In the genomic region with DNA sequence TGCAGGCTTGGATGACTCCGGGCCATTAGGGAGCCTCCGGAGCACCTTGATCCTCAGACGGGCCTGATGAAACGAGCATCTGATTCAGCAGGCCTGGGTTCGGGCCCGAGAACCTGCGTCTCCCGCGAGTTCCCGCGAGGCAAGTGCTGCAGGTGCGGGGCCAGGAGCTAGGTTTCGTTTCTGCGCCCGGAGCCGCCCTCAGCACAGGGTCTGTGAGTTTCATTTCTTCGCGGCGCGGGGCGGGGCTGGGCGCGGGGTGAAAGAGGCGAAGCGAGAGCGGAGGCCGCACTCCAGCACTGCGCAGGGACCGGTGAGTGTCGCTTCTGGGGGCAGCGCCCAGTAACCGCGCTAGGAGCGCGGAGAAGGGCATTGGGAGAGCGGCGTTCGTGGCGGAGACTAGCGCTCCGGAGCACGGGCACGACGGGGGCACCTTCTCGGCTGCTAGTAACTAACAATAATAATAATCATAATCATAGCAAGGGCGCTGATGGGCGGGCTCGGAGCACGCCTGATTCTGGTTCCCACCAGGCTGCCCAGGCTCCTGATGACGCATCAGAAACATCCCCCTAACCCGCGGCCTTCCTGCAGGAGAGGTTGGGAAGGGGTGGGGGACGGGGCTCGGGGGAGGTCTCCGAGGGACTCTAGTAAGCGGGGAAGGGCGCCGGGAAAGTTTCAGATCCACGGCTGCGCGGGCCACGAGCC, we compare ENCODE assay signal across 2 cellular contexts.
TF ChIP-seq lines count a peak whose summit lies in the region.

A gene with protein sequence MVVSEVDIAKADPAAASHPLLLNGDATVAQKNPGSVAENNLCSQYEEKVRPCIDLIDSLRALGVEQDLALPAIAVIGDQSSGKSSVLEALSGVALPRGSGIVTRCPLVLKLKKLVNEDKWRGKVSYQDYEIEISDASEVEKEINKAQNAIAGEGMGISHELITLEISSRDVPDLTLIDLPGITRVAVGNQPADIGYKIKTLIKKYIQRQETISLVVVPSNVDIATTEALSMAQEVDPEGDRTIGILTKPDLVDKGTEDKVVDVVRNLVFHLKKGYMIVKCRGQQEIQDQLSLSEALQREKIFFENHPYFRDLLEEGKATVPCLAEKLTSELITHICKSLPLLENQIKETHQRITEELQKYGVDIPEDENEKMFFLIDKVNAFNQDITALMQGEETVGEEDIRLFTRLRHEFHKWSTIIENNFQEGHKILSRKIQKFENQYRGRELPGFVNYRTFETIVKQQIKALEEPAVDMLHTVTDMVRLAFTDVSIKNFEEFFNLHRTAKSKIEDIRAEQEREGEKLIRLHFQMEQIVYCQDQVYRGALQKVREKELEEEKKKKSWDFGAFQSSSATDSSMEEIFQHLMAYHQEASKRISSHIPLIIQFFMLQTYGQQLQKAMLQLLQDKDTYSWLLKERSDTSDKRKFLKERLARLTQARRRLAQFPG (plus strand): TSS at position 286 of the 702 bp plus-strand sequence. CDS start 5,832 bp downstream, outside the sequence.

TF ChIP-seq in A549, 52 proteins besides CTCF, POLR2A, EP300 and RAD21:
- TF ChIP-seq, protein P1, sequence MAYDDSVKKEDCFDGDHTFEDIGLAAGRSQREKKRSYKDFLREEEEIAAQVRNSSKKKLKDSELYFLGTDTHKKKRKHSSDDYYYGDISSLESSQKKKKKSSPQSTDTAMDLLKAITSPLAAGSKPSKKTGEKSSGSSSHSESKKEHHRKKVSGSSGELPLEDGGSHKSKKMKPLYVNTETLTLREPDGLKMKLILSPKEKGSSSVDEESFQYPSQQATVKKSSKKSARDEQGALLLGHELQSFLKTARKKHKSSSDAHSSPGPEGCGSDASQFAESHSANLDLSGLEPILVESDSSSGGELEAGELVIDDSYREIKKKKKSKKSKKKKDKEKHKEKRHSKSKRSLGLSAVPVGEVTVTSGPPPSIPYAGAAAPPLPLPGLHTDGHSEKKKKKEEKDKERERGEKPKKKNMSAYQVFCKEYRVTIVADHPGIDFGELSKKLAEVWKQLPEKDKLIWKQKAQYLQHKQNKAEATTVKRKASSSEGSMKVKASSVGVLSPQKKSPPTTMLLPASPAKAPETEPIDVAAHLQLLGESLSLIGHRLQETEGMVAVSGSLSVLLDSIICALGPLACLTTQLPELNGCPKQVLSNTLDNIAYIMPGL (CRISPR knock-in tag; IDR thresholded peaks at IDR 0.05; ENCODE audit: borderline replicate concordance) = no peak
- TF ChIP-seq TP53 (CRISPR knock-in tag; IDR thresholded peaks at IDR 0.05) (no peak), RNF2 (IDR thresholded peaks at IDR 0.05; ENCODE audit: borderline replicate concordance, low read depth) (no peak), ZNF302 (CRISPR knock-in tag; IDR thresholded peaks at IDR 0.05) (no peak), NR3C1 (IDR thresholded peaks at IDR 0.05) (no peak), SREBF2 (IDR thresholded peaks at IDR 0.05) (no peak), PHF8 (IDR thresholded peaks at IDR 0.05; ENCODE audit: borderline replicate concordance, low read depth) (no peak), SMC3 (IDR thresholded peaks at IDR 0.05) (no peak)
- TF ChIP-seq, protein P2, sequence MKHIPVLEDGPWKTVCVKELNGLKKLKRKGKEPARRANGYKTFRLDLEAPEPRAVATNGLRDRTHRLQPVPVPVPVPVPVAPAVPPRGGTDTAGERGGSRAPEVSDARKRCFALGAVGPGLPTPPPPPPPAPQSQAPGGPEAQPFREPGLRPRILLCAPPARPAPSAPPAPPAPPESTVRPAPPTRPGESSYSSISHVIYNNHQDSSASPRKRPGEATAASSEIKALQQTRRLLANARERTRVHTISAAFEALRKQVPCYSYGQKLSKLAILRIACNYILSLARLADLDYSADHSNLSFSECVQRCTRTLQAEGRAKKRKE (CRISPR knock-in tag; IDR thresholded peaks at IDR 0.05; ENCODE audit: low read depth) = no peak
TF ChIP-seq in A549: peak in this region for 0.

TF ChIP-seq in K562, 482 proteins besides CTCF, POLR2A, EP300 and RAD21:
- no peak for TF ChIP-seq BCL6 (CRISPR knock-in tag; IDR thresholded peaks at IDR 0.05)
- TF ChIP-seq, protein P3, sequence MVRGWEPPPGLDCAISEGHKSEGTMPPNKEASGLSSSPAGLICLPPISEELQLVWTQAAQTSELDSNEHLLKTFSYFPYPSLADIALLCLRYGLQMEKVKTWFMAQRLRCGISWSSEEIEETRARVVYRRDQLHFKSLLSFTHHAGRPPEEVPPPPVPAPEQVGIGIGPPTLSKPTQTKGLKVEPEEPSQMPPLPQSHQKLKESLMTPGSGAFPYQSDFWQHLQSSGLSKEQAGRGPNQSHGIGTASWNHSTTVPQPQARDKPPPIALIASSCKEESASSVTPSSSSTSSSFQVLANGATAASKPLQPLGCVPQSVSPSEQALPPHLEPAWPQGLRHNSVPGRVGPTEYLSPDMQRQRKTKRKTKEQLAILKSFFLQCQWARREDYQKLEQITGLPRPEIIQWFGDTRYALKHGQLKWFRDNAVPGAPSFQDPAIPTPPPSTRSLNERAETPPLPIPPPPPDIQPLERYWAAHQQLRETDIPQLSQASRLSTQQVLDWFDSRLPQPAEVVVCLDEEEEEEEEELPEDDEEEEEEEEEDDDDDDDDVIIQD (CRISPR knock-in tag; IDR thresholded peaks at IDR 0.05) = no peak
- no peak for TF ChIP-seq TAF9B (IDR thresholded peaks at IDR 0.05; ENCODE audit: partially characterized antibody)
- TF ChIP-seq, protein P4, sequence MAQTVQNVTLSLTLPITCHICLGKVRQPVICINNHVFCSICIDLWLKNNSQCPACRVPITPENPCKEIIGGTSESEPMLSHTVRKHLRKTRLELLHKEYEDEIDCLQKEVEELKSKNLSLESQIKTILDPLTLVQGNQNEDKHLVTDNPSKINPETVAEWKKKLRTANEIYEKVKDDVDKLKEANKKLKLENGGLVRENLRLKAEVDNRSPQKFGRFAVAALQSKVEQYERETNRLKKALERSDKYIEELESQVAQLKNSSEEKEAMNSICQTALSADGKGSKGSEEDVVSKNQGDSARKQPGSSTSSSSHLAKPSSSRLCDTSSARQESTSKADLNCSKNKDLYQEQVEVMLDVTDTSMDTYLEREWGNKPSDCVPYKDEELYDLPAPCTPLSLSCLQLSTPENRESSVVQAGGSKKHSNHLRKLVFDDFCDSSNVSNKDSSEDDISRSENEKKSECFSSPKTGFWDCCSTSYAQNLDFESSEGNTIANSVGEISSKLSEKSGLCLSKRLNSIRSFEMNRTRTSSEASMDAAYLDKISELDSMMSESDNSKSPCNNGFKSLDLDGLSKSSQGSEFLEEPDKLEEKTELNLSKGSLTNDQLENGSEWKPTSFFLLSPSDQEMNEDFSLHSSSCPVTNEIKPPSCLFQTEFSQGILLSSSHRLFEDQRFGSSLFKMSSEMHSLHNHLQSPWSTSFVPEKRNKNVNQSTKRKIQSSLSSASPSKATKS (CRISPR knock-in tag; IDR thresholded peaks at IDR 0.05) = no peak
- TF ChIP-seq ZBED1 (IDR thresholded peaks at IDR 0.05) = no peak
- TF ChIP-seq HMGN3 (IDR thresholded peaks at IDR 0.05; ENCODE audit: borderline replicate concordance, extremely low read depth, insufficient read length, low read depth, low read length) = no peak
- TF ChIP-seq, protein P5, sequence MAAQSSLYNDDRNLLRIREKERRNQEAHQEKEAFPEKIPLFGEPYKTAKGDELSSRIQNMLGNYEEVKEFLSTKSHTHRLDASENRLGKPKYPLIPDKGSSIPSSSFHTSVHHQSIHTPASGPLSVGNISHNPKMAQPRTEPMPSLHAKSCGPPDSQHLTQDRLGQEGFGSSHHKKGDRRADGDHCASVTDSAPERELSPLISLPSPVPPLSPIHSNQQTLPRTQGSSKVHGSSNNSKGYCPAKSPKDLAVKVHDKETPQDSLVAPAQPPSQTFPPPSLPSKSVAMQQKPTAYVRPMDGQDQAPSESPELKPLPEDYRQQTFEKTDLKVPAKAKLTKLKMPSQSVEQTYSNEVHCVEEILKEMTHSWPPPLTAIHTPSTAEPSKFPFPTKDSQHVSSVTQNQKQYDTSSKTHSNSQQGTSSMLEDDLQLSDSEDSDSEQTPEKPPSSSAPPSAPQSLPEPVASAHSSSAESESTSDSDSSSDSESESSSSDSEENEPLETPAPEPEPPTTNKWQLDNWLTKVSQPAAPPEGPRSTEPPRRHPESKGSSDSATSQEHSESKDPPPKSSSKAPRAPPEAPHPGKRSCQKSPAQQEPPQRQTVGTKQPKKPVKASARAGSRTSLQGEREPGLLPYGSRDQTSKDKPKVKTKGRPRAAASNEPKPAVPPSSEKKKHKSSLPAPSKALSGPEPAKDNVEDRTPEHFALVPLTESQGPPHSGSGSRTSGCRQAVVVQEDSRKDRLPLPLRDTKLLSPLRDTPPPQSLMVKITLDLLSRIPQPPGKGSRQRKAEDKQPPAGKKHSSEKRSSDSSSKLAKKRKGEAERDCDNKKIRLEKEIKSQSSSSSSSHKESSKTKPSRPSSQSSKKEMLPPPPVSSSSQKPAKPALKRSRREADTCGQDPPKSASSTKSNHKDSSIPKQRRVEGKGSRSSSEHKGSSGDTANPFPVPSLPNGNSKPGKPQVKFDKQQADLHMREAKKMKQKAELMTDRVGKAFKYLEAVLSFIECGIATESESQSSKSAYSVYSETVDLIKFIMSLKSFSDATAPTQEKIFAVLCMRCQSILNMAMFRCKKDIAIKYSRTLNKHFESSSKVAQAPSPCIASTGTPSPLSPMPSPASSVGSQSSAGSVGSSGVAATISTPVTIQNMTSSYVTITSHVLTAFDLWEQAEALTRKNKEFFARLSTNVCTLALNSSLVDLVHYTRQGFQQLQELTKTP (IDR thresholded peaks at IDR 0.05; ENCODE audit: low read depth in 1 of 2, partially characterized antibody in 2 of 2) = no peak
- TF ChIP-seq HSF4 (CRISPR knock-in tag; IDR thresholded peaks at IDR 0.05; ENCODE audit: borderline replicate concordance) = no peak
- no peak for TF ChIP-seq NUFIP1 (IDR thresholded peaks at IDR 0.05; ENCODE audit: partially characterized antibody)
- no peak for TF ChIP-seq ZFP30 (CRISPR knock-in tag; IDR thresholded peaks at IDR 0.05; ENCODE audit: borderline replicate concordance)
- no peak for TF ChIP-seq NFE2L1 (tag; IDR thresholded peaks at IDR 0.05; ENCODE audit: borderline replicate concordance, low read depth)
- TF ChIP-seq, protein P6, sequence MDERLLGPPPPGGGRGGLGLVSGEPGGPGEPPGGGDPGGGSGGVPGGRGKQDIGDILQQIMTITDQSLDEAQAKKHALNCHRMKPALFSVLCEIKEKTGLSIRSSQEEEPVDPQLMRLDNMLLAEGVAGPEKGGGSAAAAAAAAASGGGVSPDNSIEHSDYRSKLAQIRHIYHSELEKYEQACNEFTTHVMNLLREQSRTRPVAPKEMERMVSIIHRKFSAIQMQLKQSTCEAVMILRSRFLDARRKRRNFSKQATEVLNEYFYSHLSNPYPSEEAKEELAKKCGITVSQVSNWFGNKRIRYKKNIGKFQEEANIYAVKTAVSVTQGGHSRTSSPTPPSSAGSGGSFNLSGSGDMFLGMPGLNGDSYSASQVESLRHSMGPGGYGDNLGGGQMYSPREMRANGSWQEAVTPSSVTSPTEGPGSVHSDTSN (CRISPR knock-in tag; IDR thresholded peaks at IDR 0.05; ENCODE audit: low read depth) = no peak
- TF ChIP-seq, protein P6 (tag; conservative IDR thresholded peaks at IDR 0.05; ENCODE audit: low read depth) = no peak
- no peak for TF ChIP-seq ZNF224 (CRISPR knock-in tag; IDR thresholded peaks at IDR 0.05)
